Comparison of ENCODE assay signal across 8 cellular contexts in genomic region chr17:1399679-1400512, GRCh38. TPM values are rescaled to one million over a fixed set of nuclear protein-coding genes. Genes with fewer than 3 reads are reported as not detected.
DNase-seq lines count a peak whose midpoint lies in the region; ATAC-seq and TF ChIP-seq lines count a peak whose summit lies in the region.

TSS of gene YWHAE (minus strand) at chr17:1400222. CDS start at chr17:1400110, 112 bp downstream.

- H4K20me1 ChIP-seq in PC-3 (ENCODE audit: low read length) = peaks cover 41% of the 10 kb centered on the region

- H3K9me3 ChIP-seq in PC-3 (ENCODE audit: low read length) = no peaks in the 10 kb centered on the region
- H3K9me3 ChIP-seq in mucosa of rectum (ENCODE audit: control insufficient read depth in 2 of 2, low read length in 2 of 2) = no peaks in the 10 kb centered on the region

- H3K4me3 ChIP-seq in PC-3 (ENCODE audit: low read length) (peak within 1 kb of the TSS; percentile 79), epithelial cell of proximal tubule (ENCODE audit: low read depth, low read length) (peak within 1 kb of the TSS; percentile 95), mucosa of rectum (ENCODE audit: low read length in 2 of 2) (peak within 1 kb of the TSS; percentile 95 to 97)

- peak within 1 kb of the TSS; percentile 83 for H3K27ac ChIP-seq in PC-3 (ENCODE audit: low read length)
- H3K27ac ChIP-seq in mucosa of rectum (ENCODE audit: low read depth in 2 of 2, low read length in 2 of 2) = peak within 1 kb of the TSS; percentile 96 to 98

- H3K9me2 ChIP-seq in PC-3 (replicated peaks; ENCODE audit: low read length) = no peaks in the 10 kb centered on the region

- DNase-seq in DMS 273 treated with DMSO at 0.1 percent for 48 hours (lab: John Stamatoyannopoulos, UW) (peak; percentile 82), PC-3 (peak; percentile 92), epithelial cell of proximal tubule (ENCODE audit: low read depth) (no peak)
- DNase-seq in activated T-cell treated with anti-CD3 and anti-CD28 coated beads, Interleukin-2, amount 50 U/mL, for 1 hour = peak; percentile 96
- DNase-seq in stimulated activated CD8-positive, alpha-beta memory T cell treated with anti-CD3 and anti-CD28 coated beads, Interleukin-4, amount 100 ng/mL, for 48 hours = peak; percentile 98

- peak within 1 kb of the TSS; percentile 92 for H3K4me2 ChIP-seq in PC-3 (ENCODE audit: low read length)

- H3K4me1 ChIP-seq in PC-3 (ENCODE audit: insufficient read depth, low read length) (peaks cover 8% of the 10 kb centered on the region), mucosa of rectum (ENCODE audit: control insufficient read depth in 2 of 2, insufficient read depth in 2 of 2, low read length in 2 of 2) (peaks cover 10 to 23% of the 10 kb centered on the region in 2 donors)

- H3K36me3 ChIP-seq in PC-3 (ENCODE audit: low read depth, low read length) (peaks cover 8% of the 10 kb centered on the region), mucosa of rectum (ENCODE audit: control insufficient read depth in 2 of 2, insufficient read depth in 2 of 2, low read length in 2 of 2) (no peaks in the 10 kb centered on the region)

- peak; percentile 32 for TF ChIP-seq EP300 in Ishikawa (IDR thresholded peaks at IDR 0.05; ENCODE audit: borderline replicate concordance)

- no peaks in the 10 kb centered on the region for H3F3A ChIP-seq in PC-3 (ENCODE audit: low read length, unreplicated experiment)

- H3K79me2 ChIP-seq in PC-3 (ENCODE audit: low read length) = peaks cover 52% of the 10 kb centered on the region

- peak within 1 kb of the TSS; percentile 98 for H3K9ac ChIP-seq in PC-3 (ENCODE audit: low read length)
- H3K9ac ChIP-seq in mucosa of rectum (ENCODE audit: low read depth in 1 of 2, low read length in 2 of 2) = peak within 1 kb of the TSS; percentile 82 to 94

- TF ChIP-seq CTCF in PC-3 (conservative IDR thresholded peaks at IDR 0.05; ENCODE audit: low read depth, low read length) (no peak), epithelial cell of proximal tubule (conservative IDR thresholded peaks at IDR 0.05; ENCODE audit: low read depth, low read length) (no peak)

- peak within 1 kb of the TSS; percentile 73 for H2AFZ ChIP-seq in PC-3 (ENCODE audit: low read length)

- no peaks in the 10 kb centered on the region for H3K27me3 ChIP-seq in PC-3 (ENCODE audit: low read length)
- no peaks in the 10 kb centered on the region for H3K27me3 ChIP-seq in mucosa of rectum (ENCODE audit: control insufficient read depth in 2 of 2, insufficient read depth in 2 of 2, low read length in 2 of 2)

- POLR2A ChIA-PET in PC-3 (lab: Charles Lee; ENCODE audit: unreplicated experiment) = no interaction called here

- ATAC-seq in GM21576 (IDR thresholded peaks at IDR 0.05; ENCODE audit: unreplicated experiment) (peak; percentile 83), PC-3 (peak; percentile 98)

- intact Hi-C loops in PC-3 (cut with micrococcal nuclease) = no loop called here

- TF ChIP-seq RAD21 in Ishikawa (IDR thresholded peaks at IDR 0.05; ENCODE audit: low read depth) = peak; percentile 2; the same call in 1 of the 2 replicates

- BruUV-seq in PC-3 (replicated peaks; lab: Mats Ljungman, UMichigan) = no TSS peak

- CTCF ChIA-PET in PC-3 (lab: Charles Lee) = no interaction called here

TF ChIP-seq in Ishikawa, 13 proteins besides CTCF, POLR2A, EP300 and RAD21:
- peak; percentile 89 for TF ChIP-seq TEAD4 (IDR thresholded peaks at IDR 0.05)
- TF ChIP-seq YY1 (IDR thresholded peaks at IDR 0.05; ENCODE audit: low read depth) = peak; percentile 94
- TF ChIP-seq USF1 (IDR thresholded peaks at IDR 0.05) = no peak; the same call in 1 of the 2 replicates
- no peak; the same call in 1 of the 2 replicates for TF ChIP-seq CEBPB (IDR thresholded peaks at IDR 0.05)
- TF ChIP-seq REST (IDR thresholded peaks at IDR 0.05; ENCODE audit: low read depth) = 0 out of 2 replicates have a peak, but pooled peaks have one; percentile 24
- no peak; the same call in none of the 2 replicates for TF ChIP-seq TCF12 (IDR thresholded peaks at IDR 0.05; ENCODE audit: low read depth)
- TF ChIP-seq TAF1 (IDR thresholded peaks at IDR 0.05; ENCODE audit: low read depth) = peak; percentile 94
- TF ChIP-seq FOXM1 (IDR thresholded peaks at IDR 0.05; ENCODE audit: borderline replicate concordance, low read depth) = peak; percentile 64; the same call in 1 of the 2 replicates
- peak; percentile 99 for TF ChIP-seq ZBTB7A (IDR thresholded peaks at IDR 0.05; ENCODE audit: low read depth)
- peak; percentile 82 for TF ChIP-seq EGR1 (IDR thresholded peaks at IDR 0.05)
- TF ChIP-seq CREB1 (IDR thresholded peaks at IDR 0.05; ENCODE audit: low read depth) = peak; percentile 23; the same call in 1 of the 2 replicates
- no peak for TF ChIP-seq NFIC (IDR thresholded peaks at IDR 0.05)
- peak; percentile 89 for TF ChIP-seq MAX (IDR thresholded peaks at IDR 0.05)

RNA-seq across cellular contexts. Expression of gene YWHAE, which starts in this region (rescaled TPM):
- total RNA-seq in PC-3 (2014; rRNA removed) (210 and 342 TPM in 2 replicates), epithelial cell of proximal tubule (1,115 and 1,239 TPM in 2 replicates)
